Comparison of ENCODE assay signal across 22 cellular contexts in genomic region chr2:85008252-85008651, GRCh38.
"Had no signal": no experiment of that assay in that cellular context is flagged by ENCODE, and none has a peak within 500 bp of the region (broad histone marks: within the 10 kb centered on the region; RNA-seq: fewer than 3 reads in every experiment).

No MANE protein-coding gene starts in this region.

- H3K27me3 Mint-ChIP-seq: activated B cell treated with CpG ODN at 0.5 μM for 24 hours; activated CD4-positive, alpha-beta T cell treated with anti-CD3 and anti-CD28 coated beads, Interleukin-2, amount 10 ng/mL, durations not matched to agents 24 days and 14 days; activated naive CD8-positive, alpha-beta T cell treated with anti-CD3 and anti-CD28 coated beads, Interleukin-2, amount 10 ng/mL, durations not matched to agents 7 days and 5 days; naive thymus-derived CD4-positive, alpha-beta T cell; T-cell; type B pancreatic cell had no signal

- H3K4me3 ChIP-seq: gastrocnemius medialis, mucosa of descending colon, neural progenitor cell, psoas muscle, stomach had no signal

- H3K4me3 Mint-ChIP-seq: activated CD4-positive, alpha-beta T cell treated with anti-CD3 and anti-CD28 coated beads, Interleukin-2, amount 10 ng/mL, durations not matched to agents 24 days and 14 days; activated naive CD8-positive, alpha-beta T cell treated with anti-CD3 and anti-CD28 coated beads, Interleukin-2, amount 10 ng/mL, durations not matched to agents 7 days and 5 days; endodermal cell; neural progenitor cell; T-cell; type B pancreatic cell had no signal

- DNase-seq: activated B cell treated with CpG ODN at 0.5 μM for 24 hours; activated CD4-positive, alpha-beta T cell treated with anti-CD3 and anti-CD28 coated beads, Interleukin-2, amount 10 ng/mL, durations not matched to agents 24 days and 14 days; activated CD8-positive, alpha-beta memory T cell treated with anti-CD3 and anti-CD28 coated beads, Interleukin-2, amount 50 U/mL, for 4 hours; activated gamma-delta T cell; activated naive CD8-positive, alpha-beta T cell treated with anti-CD3 and anti-CD28 coated beads, Interleukin-2, amount 10 ng/mL, durations not matched to agents 7 days and 5 days; activated T-cell treated with anti-CD3 and anti-CD28 coated beads, Interleukin-2, amount 50 U/mL, for 72 hours; amygdala; endodermal cell; erythroblast; gastrocnemius medialis; head of caudate nucleus; mesenchymal stem cell; mucosa of descending colon; naive thymus-derived CD4-positive, alpha-beta T cell; psoas muscle; right cardiac atrium; stimulated activated CD4-positive, alpha-beta T cell treated with anti-CD3 and anti-CD28 coated beads, Interleukin-4, amount 100 ng/mL, for 1 hour; stomach had no signal

- H3K27me3 ChIP-seq: gastrocnemius medialis, neural progenitor cell, stomach had no signal

- ATAC-seq: activated T-cell treated with anti-CD3 and anti-CD28 coated beads, Interleukin-2, amount 50 U/mL, for 72 hours; gastrocnemius medialis; psoas muscle; right cardiac atrium; SK-N-SH treated with all-trans-retinoic acid at 6 μM for 48 hours; T-cell had no signal

- H3K27ac ChIP-seq: gastrocnemius medialis, neural progenitor cell, psoas muscle, stomach had no signal

- H3K9me3 ChIP-seq: gastrocnemius medialis, mucosa of descending colon, psoas muscle, stomach had no signal

- H3K27ac Mint-ChIP-seq: neural progenitor cell, type B pancreatic cell had no signal

- H3K4me1 ChIP-seq: neural progenitor cell had no signal

- H3K9me3 Mint-ChIP-seq: activated naive CD8-positive, alpha-beta T cell treated with anti-CD3 and anti-CD28 coated beads, Interleukin-2, amount 10 ng/mL, durations not matched to agents 7 days and 5 days; T-cell had no signal
